ENCODE assay signal across 7 cellular contexts in the genomic region with DNA sequence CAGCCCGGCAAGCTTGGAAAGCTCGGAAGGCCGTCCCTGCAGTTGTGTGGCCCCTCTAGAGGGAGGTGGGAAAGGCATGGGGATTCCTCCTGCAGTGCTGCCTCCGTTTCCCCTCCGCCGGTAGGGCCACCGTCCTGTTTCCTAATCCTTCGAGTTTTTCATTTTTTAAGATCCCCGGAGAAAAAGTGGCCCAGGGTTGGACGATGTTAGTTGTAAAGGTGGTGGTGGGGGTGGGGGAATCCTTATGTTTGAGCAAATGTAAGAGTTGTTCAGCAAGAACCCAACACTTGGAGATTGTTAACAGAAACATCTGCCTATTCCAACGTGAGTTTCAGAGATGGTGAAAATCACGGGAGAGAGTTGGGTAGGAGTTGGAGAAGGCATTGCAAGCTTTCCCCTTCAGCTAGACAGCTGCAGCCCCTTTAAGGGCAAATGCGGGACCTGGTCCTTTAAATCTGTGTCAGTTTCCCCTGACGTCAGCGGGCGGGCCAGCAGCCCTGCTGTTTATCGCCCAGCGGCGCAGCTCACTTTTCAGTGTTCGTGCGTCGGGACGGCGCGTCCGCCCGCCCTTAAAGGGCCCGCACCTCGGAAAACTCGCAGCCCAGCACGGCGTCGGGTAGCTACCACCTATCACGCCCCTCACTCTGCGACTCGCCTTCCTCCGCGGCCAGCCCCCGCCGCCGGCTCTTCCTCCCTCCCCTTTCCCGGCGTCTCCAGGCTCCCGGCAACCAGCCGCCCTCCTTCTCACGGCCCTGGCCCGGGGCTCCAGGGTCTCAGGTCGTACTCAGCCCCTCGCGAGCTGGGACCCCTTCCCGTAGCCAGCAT. TPM values are rescaled to one million over a fixed set of nuclear protein-coding genes. Genes with fewer than 3 reads are reported as not detected.
DNase-seq lines count a peak whose midpoint lies in the region; ATAC-seq, FAIRE-seq and TF ChIP-seq lines count a peak whose summit lies in the region.

Gene SIDT2, plus strand, starts transcription at position 534 of the 825 bp plus-strand sequence. CDS start 521 bp downstream, outside the sequence.

- H3K4me3 ChIP-seq in body of pancreas = peak within 1 kb of the TSS; percentile 78 to 80

- peak in 1 of 7 experiments; percentile 30 for TF ChIP-seq CTCF in body of pancreas (IDR thresholded peaks at IDR 0.05)

- intact Hi-C loops in body of pancreas (cut with DNase I) = no loop called here
- intact Hi-C loops in sciatic nerve (cut with DNase I) = no loop called here

- H3K27me3 ChIP-seq in body of pancreas = no peaks in the 10 kb centered on the region

- H3K4me1 ChIP-seq in body of pancreas = peaks cover 52% of the 10 kb centered on the region

- WGBS in body of pancreas, 2 donors = 1% methylated on average over 21 to 51 of the region's 51 CpGs

- no peaks in the 10 kb centered on the region for H3K9me3 ChIP-seq in body of pancreas

- FAIRE-seq in TTC549 (lab: Jason Lieb, UNC) = peak; percentile 92

- H3K27ac ChIP-seq in body of pancreas = peak within 1 kb of the TSS; percentile 94 to 96 (median 95)

- ATAC-seq in GM18519 (IDR thresholded peaks at IDR 0.05; ENCODE audit: low FRiP score, unreplicated experiment) (peak; percentile 76), HG03064 (IDR thresholded peaks at IDR 0.05; ENCODE audit: low read depth, unreplicated experiment) (peak; percentile 83), body of pancreas (peak; percentile 92), sciatic nerve (peak; percentile 95)

- H3K36me3 ChIP-seq in body of pancreas (replicated peaks in 1 of 2; ENCODE audit: insufficient read depth in 1 of 2, low read depth in 2 of 2) = peaks cover 0 to 3% of the 10 kb centered on the region in 2 donors

- TF ChIP-seq POLR2A in body of pancreas (IDR thresholded peaks at IDR 0.05) = peak; percentile 86 to 92 (median 92)

- DNase-seq in NCI-H2107 treated with DMSO at 0.1 percent for 48 hours (lab: John Stamatoyannopoulos, UW; ENCODE audit: unreplicated experiment) = peak; percentile 50
- peak; percentile 94 to 96 (median 95) for DNase-seq in body of pancreas
- peak; percentile 89 for DNase-seq in iPS DF 19.7 (ENCODE audit: low read depth, low spot score)
- DNase-seq in sciatic nerve (ENCODE audit: low spot score) = peak; percentile 97

RNA-seq across cellular contexts. Expression of gene SIDT2, which starts in this region (rescaled TPM):
- total RNA-seq in body of pancreas = 10 to 100 TPM; 42.0 to 88.7 TPM
- 94.4 TPM for total RNA-seq in sciatic nerve

Comparison
In these comparisons a context has a peak if more than half of its experiments do, and no peak if none do; other contexts are left out.
1. Peak in every context shown above with its lines: DNase-seq, ATAC-seq, H3K4me3 ChIP-seq and H3K27ac ChIP-seq.